In the genomic region with DNA sequence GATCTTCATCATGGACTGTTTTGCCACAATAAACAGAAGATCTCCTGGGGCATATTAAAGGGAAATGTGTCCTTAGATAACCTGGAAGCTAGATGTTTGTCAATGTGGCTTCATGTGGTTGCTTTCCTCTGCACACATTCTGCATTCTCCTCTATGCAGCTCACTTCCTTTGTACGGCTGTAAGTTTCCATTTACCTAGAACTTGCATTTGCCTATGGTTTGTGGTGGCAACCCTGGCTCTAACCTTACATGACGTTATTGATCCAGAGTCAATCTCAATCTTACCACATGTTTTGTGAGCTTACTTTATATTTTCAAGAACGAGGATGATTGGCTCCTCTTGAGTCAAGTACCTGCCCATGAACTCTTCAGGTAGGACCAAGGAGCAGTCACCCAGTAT, we compare ENCODE assay signal across 13 cellular contexts.
DNase-seq lines count a peak whose midpoint lies in the region; ATAC-seq and TF ChIP-seq lines count a peak whose summit lies in the region.
"Had no signal": no experiment of that assay in that cellular context is flagged by ENCODE, and none has a peak within 500 bp of the region (broad histone marks: within the 10 kb centered on the region; RNA-seq: fewer than 3 reads in every experiment).

No MANE protein-coding gene starts in this region.

- no peaks in the 10 kb centered on the region for H3K4me1 ChIP-seq in upper lobe of right lung
- H3K4me1 ChIP-seq in left ventricle myocardium inferior: no peaks in the 10 kb centered on the region

- H3K36me3 ChIP-seq in upper lobe of right lung: no peaks in the 10 kb centered on the region
- no peaks in the 10 kb centered on the region for H3K36me3 ChIP-seq in left ventricle myocardium inferior
- H3K36me3 ChIP-seq: transverse colon had no signal

- no peak for TF ChIP-seq CTCF in upper lobe of right lung (IDR thresholded peaks at IDR 0.05)
- TF ChIP-seq CTCF in left ventricle myocardium inferior (IDR thresholded peaks at IDR 0.05; ENCODE audit: borderline replicate concordance): no peak

- H3K27me3 ChIP-seq in upper lobe of right lung (no peaks in the 10 kb centered on the region), left ventricle myocardium inferior (ENCODE audit: low read depth) (peaks cover 19% of the 10 kb centered on the region)
- H3K27me3 ChIP-seq: transverse colon had no signal

- ATAC-seq in GM19395 (IDR thresholded peaks at IDR 0.05; ENCODE audit: unreplicated experiment): peak; percentile 57
- ATAC-seq in HG03095 (IDR thresholded peaks at IDR 0.05; ENCODE audit: unreplicated experiment): peak; percentile 52
- ATAC-seq in upper lobe of right lung: no peak
- ATAC-seq: T-cell had no signal

- H3K9me3 ChIP-seq in upper lobe of right lung (no peaks in the 10 kb centered on the region), left ventricle myocardium inferior (replicated peaks) (no peaks in the 10 kb centered on the region)
- H3K9me3 ChIP-seq: transverse colon had no signal

- no peak overlapping the region for H3K27ac ChIP-seq in upper lobe of right lung
- H3K27ac ChIP-seq in left ventricle myocardium inferior (replicated peaks): no peak overlapping the region
- no peak overlapping the region for H3K27ac ChIP-seq in caudate nucleus (ENCODE audit: low read depth, low read length)
- H3K27ac ChIP-seq: C4-2B, transverse colon had no signal

- H3K4me3 ChIP-seq in upper lobe of right lung (no peak overlapping the region), left ventricle myocardium inferior (no peak overlapping the region)
- H3K4me3 ChIP-seq: transverse colon had no signal

- DNase-seq in EL (peak; percentile 51), astrocyte of the hippocampus (ENCODE audit: low read depth, low spot score) (peak; percentile 6), upper lobe of right lung (no peak), left ventricle myocardium inferior (no peak), caudate nucleus (lab: John Stamatoyannopoulos, UW) (no peak), T-helper 9 cell (no peak)
- DNase-seq: activated naive CD4-positive, alpha-beta T cell; NCI-H2081; T-cell; transverse colon had no signal

- intact Hi-C loops in upper lobe of right lung (cut with DNase I): no loop called here
- intact Hi-C loops in left ventricle myocardium inferior (cut with micrococcal nuclease): no loop called here

Comparison
In these comparisons a context has a peak if more than half of its experiments do, and no peak if none do; other contexts are left out.
1. DNase-seq: peak in EL (single experiment) and astrocyte of the hippocampus (single experiment); none in upper lobe of right lung (single experiment), left ventricle myocardium inferior (single experiment), caudate nucleus (0 of 61) and T-helper 9 cell (single experiment).